In the genomic region with DNA sequence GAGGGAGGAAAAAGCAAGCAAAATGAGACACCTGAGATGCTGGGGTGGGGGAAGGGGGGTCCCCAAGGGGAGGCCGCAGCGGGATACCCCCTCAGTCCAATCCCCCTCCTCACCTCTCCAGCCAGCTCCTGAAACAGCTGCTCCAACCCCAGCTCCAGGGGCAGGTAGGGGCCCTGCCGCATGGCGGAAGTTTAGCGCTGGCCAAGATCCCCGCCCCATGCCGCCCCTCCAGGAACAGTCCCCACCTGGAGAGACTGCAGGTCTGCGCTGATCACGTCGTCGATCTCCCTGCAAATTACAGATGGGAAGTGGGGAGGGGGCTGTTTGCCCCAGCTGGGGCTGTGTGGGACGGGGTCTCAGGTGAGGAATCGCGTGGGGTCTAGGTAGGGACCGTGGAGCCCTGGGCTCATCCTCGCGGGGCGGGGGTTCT, we compare ENCODE assay signal across 9 cellular contexts. TPM values are rescaled to one million over a fixed set of nuclear protein-coding genes. Genes with fewer than 3 reads are reported as not detected.
DNase-seq lines count a peak whose midpoint lies in the region; ATAC-seq and TF ChIP-seq lines count a peak whose summit lies in the region.
"Had no signal": no experiment of that assay in that cellular context is flagged by ENCODE, and none has a peak within 500 bp of the region (broad histone marks: within the 10 kb centered on the region; RNA-seq: fewer than 3 reads in every experiment).

No MANE protein-coding gene starts in this region.

- peak overlapping the region; percentile 86 for H3K27ac Mint-ChIP-seq in progenitor cell of endocrine pancreas

- peak; percentile 14 for DNase-seq in DMS153 (lab: John Stamatoyannopoulos, UW)
- DNase-seq in DMS153 treated with DMSO at 0.1 percent for 48 hours (lab: John Stamatoyannopoulos, UW; ENCODE audit: unreplicated experiment), result no peak
- DNase-seq in progenitor cell of endocrine pancreas (ENCODE audit: low spot score, unreplicated experiment), result peak; percentile 42
- no peak for DNase-seq in COR-L47 (lab: John Stamatoyannopoulos, UW)

- H3K4me3 Mint-ChIP-seq in progenitor cell of endocrine pancreas (ENCODE audit: low read depth), result peak overlapping the region; percentile 64

- H3K27me3 Mint-ChIP-seq in progenitor cell of endocrine pancreas, result peaks cover 13% of the 10 kb centered on the region

- peaks cover 3% of the 10 kb centered on the region for H3K4me1 Mint-ChIP-seq in progenitor cell of endocrine pancreas (ENCODE audit: low read depth)

- ATAC-seq in esophagus mucosa, result peak; percentile 5
- ATAC-seq in HG03469 (IDR thresholded peaks at IDR 0.05; ENCODE audit: unreplicated experiment), result no peak
- ATAC-seq in GM21737 (IDR thresholded peaks at IDR 0.05; ENCODE audit: unreplicated experiment), result no peak

- TF ChIP-seq CTCF in VCaP (conservative IDR thresholded peaks at IDR 0.05) (no peak), progenitor cell of endocrine pancreas (IDR thresholded peaks at IDR 0.05; ENCODE audit: unreplicated experiment) (no peak)

- peak overlapping the region; percentile 46 for H3K27ac ChIP-seq in VCaP
- H3K27ac ChIP-seq: SJSA1 had no signal

- H3K36me3 Mint-ChIP-seq in progenitor cell of endocrine pancreas (ENCODE audit: insufficient read depth), result peaks cover 15% of the 10 kb centered on the region

- H3K9me3 Mint-ChIP-seq in progenitor cell of endocrine pancreas (ENCODE audit: low read depth), result no peaks in the 10 kb centered on the region

RNA-seq across cellular contexts. Expression of gene CAPN12, which starts 9.0 kb away (rescaled TPM):
- 2.2 TPM for total RNA-seq in esophagus mucosa
- 4.1 and 5.0 TPM in 2 replicates for total RNA-seq in progenitor cell of endocrine pancreas
- total RNA-seq: SJSA1 had no signal

RNA-seq across cellular contexts. Expression of gene LGALS7, which starts 38.0 kb away (rescaled TPM):
- total RNA-seq in esophagus mucosa (684 TPM), progenitor cell of endocrine pancreas (0.91 TPM in 1 of 2 replicates, not detected in the other)
- total RNA-seq: SJSA1 had no signal

RNA-seq across cellular contexts. Expression of gene LGALS7B, which starts 53.7 kb away (rescaled TPM):
- total RNA-seq in esophagus mucosa (886 TPM), progenitor cell of endocrine pancreas (not detected in 2 replicates)
- total RNA-seq: SJSA1 had no signal

Comparison
In these comparisons a context has a peak if more than half of its experiments do, and no peak if none do; other contexts are left out.
1. DNase-seq: peak in DMS153 (single experiment) and progenitor cell of endocrine pancreas (single experiment); none in DMS153 treated with DMSO at 0.1 percent for 48 hours (single experiment) and COR-L47 (single experiment).
2. RNA of gene LGALS7, which starts 38.0 kb away (total RNA-seq): 684 TPM in esophagus mucosa (single experiment); 0.91 TPM in progenitor cell of endocrine pancreas; every median in the first group is over 100 times any median in the second.
3. RNA of gene LGALS7B, which starts 53.7 kb away (total RNA-seq): 886 TPM in esophagus mucosa (single experiment); not detected in progenitor cell of endocrine pancreas; every median in the first group is over 100 times any median in the second.